Comparison of ENCODE assay signal across 15 cellular contexts in genomic region chr15:88613074-88613944, GRCh38. TPM values are rescaled to one million over a fixed set of nuclear protein-coding genes. Genes with fewer than 3 reads are reported as not detected.
DNase-seq lines count a peak whose midpoint lies in the region; ATAC-seq, FAIRE-seq and TF ChIP-seq lines count a peak whose summit lies in the region.
"Had no signal": no experiment of that assay in that cellular context is flagged by ENCODE, and none has a peak within 500 bp of the region (broad histone marks: within the 10 kb centered on the region; RNA-seq: fewer than 3 reads in every experiment).

No MANE protein-coding gene starts in this region.

- 0 out of 6 replicates have a peak, but pooled peaks of 1 of the 2 experiments have one; percentile 10 for ATAC-seq in A549
- 0 out of 2 replicates have a peak, but pooled peaks have one; percentile 10 for ATAC-seq in Panc1
- no peak for ATAC-seq in GM21381 (IDR thresholded peaks at IDR 0.05; ENCODE audit: unreplicated experiment)
- ATAC-seq in CD8-positive, alpha-beta T cell: no peak
- ATAC-seq: T-helper 17 cell had no signal

- no peak overlapping the region for H3K27ac Mint-ChIP-seq in CD8-positive, alpha-beta T cell
- H3K27ac Mint-ChIP-seq: natural killer cell treated with Interleukin-12 subunit alpha and Interleukin-12 subunit beta and Interleukin-15 and Interleukin-18, amount 100 ng/mL, for 72 hours; T-helper 17 cell had no signal

- no peak for DNase-seq in A549 (ENCODE audit: low read depth in 1 of 2, low spot score in 1 of 2)
- DNase-seq in H54 (ENCODE audit: insufficient read length, low spot score): peak; percentile 9
- DNase-seq in Panc1 (ENCODE audit: low read depth, low spot score): no peak
- DNase-seq in iPS DF 19.7 (ENCODE audit: low read depth, low spot score): peak; percentile 91
- no peak for DNase-seq in hippocampal formation (lab: John Stamatoyannopoulos, UW)
- no peak for DNase-seq in CD8-positive, alpha-beta T cell
- DNase-seq in activated T-cell treated with anti-CD3 and anti-CD28 coated beads, Interleukin-2, amount 50 U/mL, for 1 hour: no peak
- DNase-seq: activated CD4-positive, CD25-positive, alpha-beta regulatory T cell; activated effector memory CD4-positive, alpha-beta T cell treated with anti-CD3 and anti-CD28 coated beads, Interleukin-2, amount 50 U/mL, for 16 hours; amniotic stem cell; Kasumi-1; NCI-H345; T-helper 17 cell had no signal

- TF ChIP-seq CTCF in A549 (IDR thresholded peaks at IDR 0.05) (no peak), Panc1 (IDR thresholded peaks at IDR 0.05) (no peak)
- no peak for TF ChIP-seq CTCF in CD8-positive, alpha-beta T cell (IDR thresholded peaks at IDR 0.05)

- no peak overlapping the region for H3K4me3 Mint-ChIP-seq in CD8-positive, alpha-beta T cell
- H3K4me3 Mint-ChIP-seq: natural killer cell treated with Interleukin-12 subunit alpha and Interleukin-12 subunit beta and Interleukin-15 and Interleukin-18, amount 100 ng/mL, for 72 hours; T-helper 17 cell had no signal

- CTCF ChIA-PET in A549 (lab: Yijun Ruan, JAX) (interaction anchor here (0.6 to 3.8 kb wide), 5 partner anchors 9 to 177 kb away, joined by 4 to 19 read pairs (median 11); no protein-coding TSS in a partner anchor), Panc1 (lab: Charles Lee) (no interaction called here)
- CTCF ChIA-PET in CD8-positive, alpha-beta T cell (lab: Charles Lee): interaction anchor here (1.0 kb wide), 1 partner anchor 51 kb away, joined by 3 read pairs; no protein-coding TSS in a partner anchor

- H3K9me3 ChIP-seq in A549 (no peaks in the 10 kb centered on the region), Panc1 (ENCODE audit: control insufficient read depth, insufficient read depth, low read depth, low read length) (no peaks in the 10 kb centered on the region)
- no peaks in the 10 kb centered on the region for H3K9me3 ChIP-seq in CD8-positive, alpha-beta T cell (ENCODE audit: low read length)

- H3K27ac ChIP-seq in A549 (no peak overlapping the region), Panc1 (ENCODE audit: low read length) (no peak overlapping the region)
- H3K27ac ChIP-seq in CD8-positive, alpha-beta T cell (ENCODE audit: low read depth, low read length): no peak overlapping the region

- TF ChIP-seq EP300 in A549 (IDR thresholded peaks at IDR 0.05): no peak

- peaks cover 31% of the 10 kb centered on the region for H3K27me3 Mint-ChIP-seq in CD8-positive, alpha-beta T cell (ENCODE audit: low read depth)

- no peaks in the 10 kb centered on the region for H3K4me1 Mint-ChIP-seq in CD8-positive, alpha-beta T cell (ENCODE audit: low read depth)

- BruUV-seq in Panc1 (replicated peaks; lab: Mats Ljungman, UMichigan): no TSS peak

- in situ Hi-C loops in Panc1 (cut with HindIII; ENCODE audit: low pct_unique_long_range_greater_than_20kb, low sequenced_read_pairs): no loop called here

- TF ChIP-seq POLR2A in A549 (IDR thresholded peaks at IDR 0.05; ENCODE audit: low read length): no peak
- no peak for TF ChIP-seq POLR2A in H54 (IDR thresholded peaks at IDR 0.05; ENCODE audit: low read depth, low read length)

- intact Hi-C loops in Panc1 (cut with micrococcal nuclease; ENCODE audit: unreplicated experiment): loop anchor here (5.0 kb wide), 1 partner anchor 121 kb away; no protein-coding TSS in a partner anchor
- intact Hi-C loops in CD8-positive, alpha-beta T cell (cut with DNase I, micrococcal nuclease): no loop called here

- FAIRE-seq in A549 (lab: Jason Lieb, UNC): no peak
- FAIRE-seq in H54 (lab: Jason Lieb, UNC): no peak

- 60% methylated on average over 7 of the region's 7 CpGs for WGBS in A549 (ENCODE audit: missing lambda C conversion rate)

- H3K36me3 Mint-ChIP-seq in CD8-positive, alpha-beta T cell: no peaks in the 10 kb centered on the region
- H3K36me3 Mint-ChIP-seq: natural killer cell treated with Interleukin-12 subunit alpha and Interleukin-12 subunit beta and Interleukin-15 and Interleukin-18, amount 100 ng/mL, for 72 hours had no signal

- H3K4me2 ChIP-seq in A549: no peak overlapping the region

- POLR2A ChIA-PET in A549 (lab: Yijun Ruan, JAX) (no interaction called here), Panc1 (lab: Charles Lee) (no interaction called here)
- POLR2A ChIA-PET in CD8-positive, alpha-beta T cell (lab: Charles Lee): no interaction called here

- peaks cover 16% of the 10 kb centered on the region for H3K27me3 ChIP-seq in Panc1 (ENCODE audit: control insufficient read depth, insufficient read depth, low read length)
- peaks cover 3% of the 10 kb centered on the region for H3K27me3 ChIP-seq in CD8-positive, alpha-beta T cell (ENCODE audit: insufficient read depth, low read length)

- H3K4me1 ChIP-seq in A549 (peaks cover 26% of the 10 kb centered on the region), Panc1 (ENCODE audit: control insufficient read depth, insufficient read depth, low read length) (0 out of 2 replicates have a peak, but pooled peaks cover 7% of the 10 kb centered on the region)
- H3K4me1 ChIP-seq in CD8-positive, alpha-beta T cell (ENCODE audit: insufficient read depth, low read length): no peaks in the 10 kb centered on the region

- H3K4me3 ChIP-seq in A549: no peak overlapping the region
- H3K4me3 ChIP-seq in Panc1 (ENCODE audit: low read depth in 2 of 2, low read length in 2 of 2): no peak overlapping the region
- H3K4me3 ChIP-seq in CD8-positive, alpha-beta T cell (ENCODE audit: low read depth, low read length): no peak overlapping the region

- H3K36me3 ChIP-seq in Panc1 (ENCODE audit: control insufficient read depth, insufficient read depth, low read length): no peaks in the 10 kb centered on the region
- no peaks in the 10 kb centered on the region for H3K36me3 ChIP-seq in CD8-positive, alpha-beta T cell (ENCODE audit: insufficient read depth, low read length)

- no peak for TF ChIP-seq RAD21 in A549 (conservative IDR thresholded peaks at IDR 0.05 in 1 of 2, IDR thresholded peaks at IDR 0.05 in 1 of 2)

- H3K9me3 Mint-ChIP-seq in CD8-positive, alpha-beta T cell: no peaks in the 10 kb centered on the region
- H3K9me3 Mint-ChIP-seq: natural killer cell treated with Interleukin-12 subunit alpha and Interleukin-12 subunit beta and Interleukin-15 and Interleukin-18, amount 100 ng/mL, for 72 hours had no signal

TF ChIP-seq in A549, 52 proteins besides CTCF, POLR2A, EP300 and RAD21 (continues in another document):
- no peak for TF ChIP-seq CBX2 (IDR thresholded peaks at IDR 0.05; ENCODE audit: borderline replicate concordance, low read depth)
- peak; percentile 59; the same call in 1 of the 2 replicates for TF ChIP-seq KDM1A (IDR thresholded peaks at IDR 0.05; ENCODE audit: low read depth)
- no peak for TF ChIP-seq CHD4 (IDR thresholded peaks at IDR 0.05; ENCODE audit: borderline replicate concordance)
- peak; percentile 88 for TF ChIP-seq ZFP36 (IDR thresholded peaks at IDR 0.05; ENCODE audit: borderline replicate concordance, partially characterized antibody)
- TF ChIP-seq POLR2AphosphoS2 (conservative IDR thresholded peaks at IDR 0.05; ENCODE audit: low read length): no peak
- no peak for TF ChIP-seq HMGXB4 (CRISPR knock-in tag; IDR thresholded peaks at IDR 0.05; ENCODE audit: borderline replicate concordance)
- TF ChIP-seq SREBF2 (IDR thresholded peaks at IDR 0.05): no peak
- no peak for TF ChIP-seq EHF (CRISPR knock-in tag; IDR thresholded peaks at IDR 0.05)
- TF ChIP-seq BCL3 (IDR thresholded peaks at IDR 0.05): no peak

RNA-seq across cellular contexts. Expression of gene AEN, which starts 7.8 kb away (rescaled TPM):
- polyA plus RNA-seq in A549 (2011; rRNA removed): 74.9 and 81.7 TPM in 2 replicates
- polyA plus RNA-seq in A549 (2012; cell fraction: cytosol; rRNA removed): 53.3 and 68.6 TPM in 2 replicates
- polyA plus RNA-seq in A549 (2012; cell fraction: nucleus; rRNA removed): 128 and 155 TPM in 2 replicates
- polyA plus RNA-seq in A549 (2017; fragmentation: RNase III; extraction: RNeasy Plus Mini Kit Qiagen cat#74134 plus additional on column Dnase treatment): 57.2 to 65.5 TPM (median 62.9 TPM) in 3 replicates
- 129 and 164 TPM in 2 replicates for polyA minus RNA-seq in A549 (2011; rRNA and poly(A)+ RNA removed)
- total RNA-seq in Panc1 (2021; ENCODE audit: unreplicated experiment): 38.7 TPM
- 15.9 TPM for polyA plus RNA-seq in Panc1 (2012; ENCODE audit: insufficient read length)
- 10 to 100 TPM; 26.9 to 27.7 TPM for total RNA-seq in CD8-positive, alpha-beta T cell

RNA-seq across cellular contexts. Expression of gene ISG20, which starts 25.5 kb away (rescaled TPM):
- polyA plus RNA-seq in A549 (2011; rRNA removed) (47.4 and 65.8 TPM in 2 replicates), A549 (2017; fragmentation: RNase III; extraction: RNeasy Plus Mini Kit Qiagen cat#74134 plus additional on column Dnase treatment) (6.1 to 10.5 TPM (median 7.2 TPM) in 3 replicates)
- polyA plus RNA-seq in A549 (2012; cell fraction: cytosol; rRNA removed): 29.1 and 29.9 TPM in 2 replicates
- polyA plus RNA-seq in A549 (2012; cell fraction: nucleus; rRNA removed): 19.6 and 26.9 TPM in 2 replicates
- polyA minus RNA-seq in A549 (2011; rRNA and poly(A)+ RNA removed): 17.5 and 24.0 TPM in 2 replicates
- 14.9 TPM for total RNA-seq in Panc1 (2021; ENCODE audit: unreplicated experiment)
- polyA plus RNA-seq in Panc1 (2012; ENCODE audit: insufficient read length): 14.9 TPM
- total RNA-seq in CD8-positive, alpha-beta T cell: 10 to 100 TPM; 89.2 to 93.4 TPM

Comparison
In these comparisons a context has a peak if more than half of its experiments do, and no peak if none do; other contexts are left out.
1. DNase-seq: peak in H54 (single experiment) and iPS DF 19.7 (single experiment); none in A549 (0 of 2), Panc1 (single experiment), hippocampal formation (0 of 2), CD8-positive, alpha-beta T cell (0 of 7) and activated T-cell treated with anti-CD3 and anti-CD28 coated beads, Interleukin-2, amount 50 U/mL, for 1 hour (single experiment).